In the genomic region with DNA sequence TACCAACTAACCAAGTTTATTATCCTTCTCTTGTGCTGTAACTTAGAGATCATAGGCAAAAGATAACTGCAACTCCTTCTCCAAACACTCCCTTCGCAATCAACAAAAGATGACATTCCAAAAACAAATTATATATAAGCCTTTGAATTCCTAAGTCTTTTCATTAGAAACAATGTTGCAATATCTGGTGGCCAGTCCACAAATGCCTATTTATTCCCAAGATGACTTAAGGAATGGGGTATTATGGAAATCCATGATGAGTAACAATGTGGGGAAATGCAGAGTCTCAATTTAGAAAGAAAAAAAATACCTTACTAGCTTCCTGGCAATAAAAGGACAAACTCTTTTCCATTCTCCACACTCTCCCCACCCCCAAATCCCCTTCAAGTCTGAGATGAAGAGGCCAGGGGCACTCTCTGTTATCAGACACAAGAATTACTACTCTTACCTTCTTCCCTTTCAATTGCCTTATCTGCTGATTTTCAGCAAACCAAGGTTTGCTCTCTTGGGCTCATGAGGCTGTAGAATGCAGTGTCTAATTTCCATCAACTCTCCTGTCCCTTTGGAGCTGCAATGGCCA, we compare ENCODE assay signal across 19 cellular contexts. TPM values are rescaled to one million over a fixed set of nuclear protein-coding genes. Genes with fewer than 3 reads are reported as not detected.
DNase-seq lines count a peak whose midpoint lies in the region; ATAC-seq and TF ChIP-seq lines count a peak whose summit lies in the region.
"Had no signal": no experiment of that assay in that cellular context is flagged by ENCODE, and none has a peak within 500 bp of the region (broad histone marks: within the 10 kb centered on the region; RNA-seq: fewer than 3 reads in every experiment).

No MANE protein-coding gene starts in this region.

- intact Hi-C loops in posterior cingulate gyrus (cut with DNase I), result no loop called here

- no peak overlapping the region for H3K56ac ChIP-seq in mesendoderm (ENCODE audit: low read length)

- no peaks in the 10 kb centered on the region for H3K27me3 Mint-ChIP-seq in endodermal cell (ENCODE audit: insufficient read depth)
- no peaks in the 10 kb centered on the region for H3K27me3 Mint-ChIP-seq in naive thymus-derived CD8-positive, alpha-beta T cell

- no peak overlapping the region for H2AK5ac ChIP-seq in mesendoderm (ENCODE audit: low read length)

- H2BK15ac ChIP-seq in mesendoderm (replicated peaks; ENCODE audit: low read depth), result no peak overlapping the region

- no peaks in the 10 kb centered on the region for H3K79me2 ChIP-seq in mesendoderm (ENCODE audit: control insufficient read depth, insufficient read depth, low read length)

- no peak overlapping the region for H2BK120ac ChIP-seq in mesendoderm (ENCODE audit: low read depth, low read length)

- H3K4me1 Mint-ChIP-seq in endodermal cell, result peaks cover 24% of the 10 kb centered on the region
- H3K4me1 Mint-ChIP-seq in naive thymus-derived CD8-positive, alpha-beta T cell, result peaks cover 17 to 25% (median 19%) of the 10 kb centered on the region in 4 donors
- H3K4me1 Mint-ChIP-seq: neural crest cell had no signal

- no peaks in the 10 kb centered on the region for H3K27me3 ChIP-seq in endodermal cell (ENCODE audit: control insufficient read depth, insufficient read depth, low read length, poor library complexity, severe bottlenecking)
- no peaks in the 10 kb centered on the region for H3K27me3 ChIP-seq in mesendoderm (ENCODE audit: insufficient read depth, low read length, poor library complexity)
- H3K27me3 ChIP-seq: uterus had no signal

- 86 to 88% methylated on average over 1 of the region's 1 CpG for WGBS in endodermal cell (ENCODE audit: insufficient coverage in 1 of 2, insufficient read length in 1 of 2), 2 experiments
- WGBS in mesendoderm (ENCODE audit: extremely low coverage, insufficient coverage, low lambda C conversion rate), result no CpG with 5 or more reads among the region's 1 CpG

- POLR2A ChIA-PET in naive thymus-derived CD8-positive, alpha-beta T cell (lab: Charles Lee), result no interaction called here

- H3K36me3 Mint-ChIP-seq in endodermal cell (ENCODE audit: low read depth), result no peaks in the 10 kb centered on the region
- no peaks in the 10 kb centered on the region for H3K36me3 Mint-ChIP-seq in naive thymus-derived CD8-positive, alpha-beta T cell
- H3K36me3 Mint-ChIP-seq: WTC11 had no signal

- H3K4ac ChIP-seq in mesendoderm (ENCODE audit: low read depth, low read length), result no peak overlapping the region

- peaks cover 11% of the 10 kb centered on the region for H3K4me1 ChIP-seq in endodermal cell (ENCODE audit: control insufficient read depth, insufficient read depth, low read length)
- H3K4me1 ChIP-seq in mesendoderm (ENCODE audit: control insufficient read depth, low read depth, low read length), result no peaks in the 10 kb centered on the region
- H3K4me1 ChIP-seq: uterus had no signal

- ATAC-seq in naive thymus-derived CD8-positive, alpha-beta T cell, result no peak
- no peak for ATAC-seq in HG03432 (IDR thresholded peaks at IDR 0.05; ENCODE audit: unreplicated experiment)
- ATAC-seq: lower lobe of right lung, right cardiac atrium, WTC11 had no signal

- no peaks in the 10 kb centered on the region for H3K9me3 Mint-ChIP-seq in endodermal cell
- H3K9me3 Mint-ChIP-seq in naive thymus-derived CD8-positive, alpha-beta T cell, result no peaks in the 10 kb centered on the region
- H3K9me3 Mint-ChIP-seq: activated naive CD4-positive, alpha-beta T cell treated with anti-CD3 and anti-CD28 coated beads for 36 hours; neural crest cell had no signal

- no peak overlapping the region for H2BK5ac ChIP-seq in mesendoderm (ENCODE audit: low read length)

- H4K5ac ChIP-seq in mesendoderm (ENCODE audit: low read length), result no peak overlapping the region

- no peaks in the 10 kb centered on the region for H3K79me1 ChIP-seq in mesendoderm (ENCODE audit: low read length)

- no peaks in the 10 kb centered on the region for H3K9me3 ChIP-seq in endodermal cell (ENCODE audit: control insufficient read depth, low read length)
- H3K9me3 ChIP-seq: lower lobe of right lung, uterus had no signal

- H3K23ac ChIP-seq in mesendoderm (ENCODE audit: low read length), result no peak overlapping the region

- H3K18ac ChIP-seq in mesendoderm (ENCODE audit: low read length), result no peak overlapping the region

- H3K9ac ChIP-seq in endodermal cell (ENCODE audit: extremely low read depth, low read length, poor library complexity, severe bottlenecking) (no peak overlapping the region), mesendoderm (ENCODE audit: low read length) (no peak overlapping the region)

- no peak overlapping the region for H3K4me2 ChIP-seq in mesendoderm (ENCODE audit: low read length)

- H3K4me3 ChIP-seq in endodermal cell (ENCODE audit: low read length), result peak overlapping the region; percentile 16
- no peak overlapping the region for H3K4me3 ChIP-seq in mesendoderm (ENCODE audit: low read length)
- H3K4me3 ChIP-seq: lower lobe of right lung, uterus had no signal

- H4K8ac ChIP-seq in mesendoderm (ENCODE audit: low read depth, low read length), result no peak overlapping the region

- DNase-seq in AG08395 (ENCODE audit: low spot score) (peak; percentile 78), HT1080 (ENCODE audit: low read depth) (peak; percentile 17), endodermal cell (no peak), mesendoderm (peak; percentile 20), posterior cingulate gyrus (no peak)
- no peak for DNase-seq in activated effector memory CD4-positive, alpha-beta T cell treated with Interleukin-2 at 50 U/mL for 16 hours
- no peak for DNase-seq in naive thymus-derived CD8-positive, alpha-beta T cell
- DNase-seq: ACHN; activated naive CD4-positive, alpha-beta T cell treated with anti-CD3 and anti-CD28 coated beads for 36 hours; central memory CD4-positive, alpha-beta T cell; lower lobe of right lung; NCI-H2029; NCI-H524 treated with DMSO at 0.1 percent for 48 hours; right cardiac atrium; stimulated activated CD4-positive, alpha-beta T cell treated with anti-CD3 and anti-CD28 coated beads, Interleukin-4, amount 100 ng/mL, for 4 hours; uterus had no signal

- TF ChIP-seq CTCF in endodermal cell (conservative IDR thresholded peaks at IDR 0.05), result no peak

- H3K27ac Mint-ChIP-seq in endodermal cell, result no peak overlapping the region
- H3K27ac Mint-ChIP-seq in naive thymus-derived CD8-positive, alpha-beta T cell, result no peak overlapping the region
- H3K27ac Mint-ChIP-seq: activated naive CD4-positive, alpha-beta T cell treated with anti-CD3 and anti-CD28 coated beads for 36 hours; WTC11 had no signal

- H3K27ac ChIP-seq in endodermal cell (ENCODE audit: low read depth, low read length) (no peak overlapping the region), mesendoderm (ENCODE audit: low read depth, low read length) (no peak overlapping the region)
- H3K27ac ChIP-seq: lower lobe of right lung, uterus had no signal

- H3K4me3 Mint-ChIP-seq in endodermal cell, result peak overlapping the region; percentile 18
- H3K4me3 Mint-ChIP-seq in naive thymus-derived CD8-positive, alpha-beta T cell, result no peak overlapping the region
- H3K4me3 Mint-ChIP-seq: activated naive CD4-positive, alpha-beta T cell treated with anti-CD3 and anti-CD28 coated beads for 36 hours; neural crest cell; WTC11 had no signal

- H3K36me3 ChIP-seq in endodermal cell (ENCODE audit: control insufficient read depth, insufficient read depth, low read length) (no peaks in the 10 kb centered on the region), mesendoderm (ENCODE audit: control insufficient read depth, insufficient read depth, low read length) (no peaks in the 10 kb centered on the region)
- H3K36me3 ChIP-seq: lower lobe of right lung, uterus had no signal

RNA-seq across cellular contexts. Expression of gene BTBD9, which starts 27.3 kb away (rescaled TPM):
- 4.7 and 5.5 TPM in 2 replicates for total RNA-seq in HT1080 (2014; rRNA removed; shearing (Covaris generic))
- polyA plus RNA-seq in HT1080 (2015; cell fraction: cytosol; rRNA removed), result 2.2 and 2.3 TPM in 2 replicates
- polyA plus RNA-seq in HT1080 (2015; cell fraction: nucleus; rRNA removed), result 4.4 and 6.7 TPM in 2 replicates
- 10 to 100 TPM in 1 of 2 donors, 1 to 10 TPM in 1; 7.6 to 12.3 TPM for total RNA-seq in endodermal cell
- polyA plus RNA-seq in endodermal cell (2013, experiment 1 of 2), result 5.7 TPM
- 4.3 TPM for polyA plus RNA-seq in endodermal cell (2013, experiment 2 of 2)
- polyA plus RNA-seq in mesendoderm (2013, experiment 1 of 2), result 1.9 TPM
- 1.9 TPM for polyA plus RNA-seq in mesendoderm (2013, experiment 2 of 2)
- total RNA-seq in naive thymus-derived CD8-positive, alpha-beta T cell, result 10 to 100 TPM; 30.8 to 32.2 TPM
- 10 to 100 TPM in 2 of 3 donors, 1 to 10 TPM in 1; 9.3 to 10.6 (median 10.4) TPM for polyA plus RNA-seq in naive thymus-derived CD8-positive, alpha-beta T cell

Comparison
In these comparisons a context has a peak if more than half of its experiments do, and no peak if none do; other contexts are left out.
1. DNase-seq: peak in AG08395 (single experiment), HT1080 (single experiment) and mesendoderm (single experiment); none in endodermal cell (single experiment), activated effector memory CD4-positive, alpha-beta T cell treated with Interleukin-2 at 50 U/mL for 16 hours (single experiment), naive thymus-derived CD8-positive, alpha-beta T cell (0 of 10) and posterior cingulate gyrus (0 of 10).